ENCODE assay signal across 8 cellular contexts in the genomic region with DNA sequence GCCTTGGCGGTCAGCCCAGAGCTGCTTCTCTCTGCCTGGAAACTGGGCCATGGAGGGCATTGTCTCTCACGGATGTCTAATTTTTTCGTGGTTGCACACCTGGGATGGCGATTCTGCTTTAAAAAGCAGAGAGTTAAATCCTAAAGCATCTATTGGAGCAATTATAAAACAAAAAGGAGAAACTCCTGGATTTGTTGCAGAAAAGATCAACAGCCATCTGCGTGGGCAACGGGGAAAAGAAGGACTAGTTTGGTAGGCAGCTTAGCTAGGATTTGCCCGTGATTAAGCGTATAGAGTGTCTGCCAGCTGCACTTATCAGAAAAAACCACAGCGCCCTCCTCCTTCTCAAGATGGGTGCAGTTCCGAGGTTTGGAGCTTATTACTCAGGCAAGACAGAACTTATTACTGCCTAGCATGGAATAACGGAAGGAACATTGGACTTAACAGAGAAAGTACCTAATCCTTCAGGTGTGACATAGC. TPM values are rescaled to one million over a fixed set of nuclear protein-coding genes. Genes with fewer than 3 reads are reported as not detected.
DNase-seq lines count a peak whose midpoint lies in the region; ATAC-seq and TF ChIP-seq lines count a peak whose summit lies in the region.

No MANE protein-coding gene starts in this region.

- H3K4me3 ChIP-seq in NT2/D1 (ENCODE audit: insufficient read length, low read depth) (peak overlapping the region; percentile 98), upper lobe of left lung (peak overlapping the region; percentile 67 to 98 (median 92))

- TF ChIP-seq CTCF in nephron progenitor cell (IDR thresholded peaks at IDR 0.05): no peak
- peak in 3 of 6 experiments; percentile 12 to 23 (median 16) for TF ChIP-seq CTCF in upper lobe of left lung (IDR thresholded peaks at IDR 0.05)

- H3K27ac ChIP-seq in upper lobe of left lung: peak overlapping the region; percentile 90 to 98 (median 93)

- TF ChIP-seq EP300 in upper lobe of left lung (IDR thresholded peaks at IDR 0.05): no peak

- no peaks in the 10 kb centered on the region for H3K4me1 ChIP-seq in NT2/D1 (ENCODE audit: insufficient read depth, insufficient read length)
- H3K4me1 ChIP-seq in upper lobe of left lung: peaks cover 16 to 37% (median 27%) of the 10 kb centered on the region in 4 donors

- no peaks in the 10 kb centered on the region for H3K27me3 ChIP-seq in NT2/D1 (ENCODE audit: insufficient read depth, insufficient read length)
- H3K27me3 ChIP-seq in upper lobe of left lung: no peaks in the 10 kb centered on the region

- peak overlapping the region; percentile 98 for H3K9ac ChIP-seq in NT2/D1 (ENCODE audit: insufficient read length, low read depth)

- peaks cover 32% of the 10 kb centered on the region for H3K36me3 Mint-ChIP-seq in nephron progenitor cell (ENCODE audit: low read depth)

- peak overlapping the region; percentile 95 for H3K4me3 Mint-ChIP-seq in nephron progenitor cell

- peaks cover 33% of the 10 kb centered on the region for H3K4me1 Mint-ChIP-seq in nephron progenitor cell

- no peak overlapping the region for H3K27ac Mint-ChIP-seq in nephron progenitor cell

- H3K27me3 Mint-ChIP-seq in nephron progenitor cell (ENCODE audit: low read depth, poor library complexity): no peaks in the 10 kb centered on the region

- ATAC-seq in HG03432 (IDR thresholded peaks at IDR 0.05; ENCODE audit: unreplicated experiment): peak; percentile 41
- peak; percentile 66 to 82 for ATAC-seq in upper lobe of left lung (ENCODE audit: low FRiP score in 2 of 2)

- DNase-seq in activated T-cell treated with anti-CD3 and anti-CD28 coated beads for 1 hour (ENCODE audit: low read depth) (peak; percentile 21), activated T-cell treated with anti-CD3 and anti-CD28 coated beads for 4 hours (no peak), NT2/D1 (ENCODE audit: low read depth, low spot score) (no peak), fibroblast of the conjunctiva (ENCODE audit: low read depth) (peak; percentile 59), nephron progenitor cell (peak; percentile 6), upper lobe of left lung (peak in 1 of 2 donors; percentile 65)
- peak; percentile 77 for DNase-seq in activated effector memory CD4-positive, alpha-beta T cell treated with anti-CD3 and anti-CD28 coated beads, Interleukin-2, amount 50 U/mL, for 16 hours

- peaks cover 44% of the 10 kb centered on the region for H3K9me3 Mint-ChIP-seq in nephron progenitor cell

- TF ChIP-seq POLR2A in upper lobe of left lung (IDR thresholded peaks at IDR 0.05): no peak

- peaks cover 30% of the 10 kb centered on the region for H3K36me3 ChIP-seq in NT2/D1 (ENCODE audit: insufficient read depth, insufficient read length, low read length)
- peaks cover 0 to under 1% (median 0%) of the 10 kb centered on the region in 4 donors for H3K36me3 ChIP-seq in upper lobe of left lung

- 2% methylated on average over 11 of the region's 11 CpGs for WGBS in upper lobe of left lung, 2 donors

- no peaks in the 10 kb centered on the region for H3K9me3 ChIP-seq in NT2/D1 (ENCODE audit: insufficient read depth, low read length)
- no peaks in the 10 kb centered on the region for H3K9me3 ChIP-seq in upper lobe of left lung

RNA-seq across cellular contexts. Expression of a gene that starts 0.5 kb away (rescaled TPM):
- 10 to 100 TPM; 28.6 to 96.7 (median 42.5) TPM for total RNA-seq in upper lobe of left lung

RNA-seq across cellular contexts. Expression of a gene that starts 43.2 kb away (rescaled TPM):
- not detected for total RNA-seq in upper lobe of left lung

Comparison
In these comparisons a context has a peak if more than half of its experiments do, and no peak if none do; other contexts are left out.
1. DNase-seq: peak in activated T-cell treated with anti-CD3 and anti-CD28 coated beads for 1 hour (single experiment), activated effector memory CD4-positive, alpha-beta T cell treated with anti-CD3 and anti-CD28 coated beads, Interleukin-2, amount 50 U/mL, for 16 hours (single experiment), fibroblast of the conjunctiva (single experiment) and nephron progenitor cell (single experiment); none in activated T-cell treated with anti-CD3 and anti-CD28 coated beads for 4 hours (single experiment) and NT2/D1 (single experiment).